ENCODE assay signal across 14 cellular contexts in genomic region chr13:94886191-94886590, GRCh38.
DNase-seq lines count a peak whose midpoint lies in the region; ATAC-seq and TF ChIP-seq lines count a peak whose summit lies in the region.
"Had no signal": no experiment of that assay in that cellular context is flagged by ENCODE, and none has a peak within 500 bp of the region (broad histone marks: within the 10 kb centered on the region; RNA-seq: fewer than 3 reads in every experiment).

No MANE protein-coding gene starts in this region.

- no peak for TF ChIP-seq EP300 in SK-N-SH (IDR thresholded peaks at IDR 0.05; ENCODE audit: borderline replicate concordance in 1 of 2, low read depth in 1 of 2, low read length in 1 of 2)

- H3K4me3 ChIP-seq in SK-N-SH (ENCODE audit: low read depth in 2 of 2, low read length in 1 of 2) (no peak overlapping the region), aorta (ENCODE audit: low read length in 2 of 2) (no peak overlapping the region)
- H3K4me3 ChIP-seq: PC-9, thoracic aorta had no signal

- peak overlapping the region in 1 of 2 experiments; percentile 39; a peak in 2 of 4 replicates for H3K27ac ChIP-seq in SK-N-SH (ENCODE audit: low read depth in 2 of 2, low read length in 1 of 2)
- H3K27ac ChIP-seq in aorta (ENCODE audit: low read depth in 1 of 2, low read length in 2 of 2), result no peak overlapping the region
- H3K27ac ChIP-seq: PC-9, thoracic aorta had no signal

- no peaks in the 10 kb centered on the region for H3K9me3 ChIP-seq in SK-N-SH
- no peaks in the 10 kb centered on the region for H3K9me3 ChIP-seq in aorta (ENCODE audit: control insufficient read depth, low read length)
- H3K9me3 ChIP-seq: thoracic aorta had no signal

- POLR2A ChIA-PET in SK-N-SH (lab: Yijun Ruan, JAX), result no interaction called here

- H3K27me3 ChIP-seq in SK-N-SH (ENCODE audit: insufficient read depth) (0 out of 2 replicates have a peak, but pooled peaks cover under 1% of the 10 kb centered on the region), aorta (ENCODE audit: control insufficient read depth in 1 of 2, insufficient read depth in 2 of 2, low read length in 1 of 2) (no peaks in the 10 kb centered on the region)

- H3K9ac ChIP-seq in SK-N-SH, result no peak overlapping the region

- DNase-seq in GM03348 (ENCODE audit: low spot score) (peak; percentile 46), SK-N-SH (no peak), fibroblast of peridontal ligament (ENCODE audit: extremely low read depth) (peak; percentile 2), stromal cell of bone marrow (ENCODE audit: low read depth) (peak; percentile 10), posterior cingulate gyrus (no peak), aorta (no peak)
- DNase-seq: CD4-positive, alpha-beta T cell; DND-41; NCI-H1105 treated with DMSO at 0.1 percent for 48 hours; NCI-H2171; PC-9 had no signal

- no peaks in the 10 kb centered on the region for H3K4me1 ChIP-seq in SK-N-SH (ENCODE audit: control insufficient read depth in 1 of 2, insufficient read depth in 2 of 2, low read depth in 1 of 2, low read length in 1 of 2)
- H3K4me1 ChIP-seq in aorta (ENCODE audit: control insufficient read depth in 1 of 2, insufficient read depth in 2 of 2, low read length in 2 of 2), result no peaks in the 10 kb centered on the region

- TF ChIP-seq RAD21 in SK-N-SH (IDR thresholded peaks at IDR 0.05; ENCODE audit: low read length), result no peak

- H3K36me3 ChIP-seq in SK-N-SH (replicated peaks in 1 of 2; ENCODE audit: control insufficient read depth in 1 of 2, insufficient read depth in 2 of 2, low read length in 1 of 2), result no peaks in the 10 kb centered on the region
- no peaks in the 10 kb centered on the region for H3K36me3 ChIP-seq in aorta (ENCODE audit: control insufficient read depth in 1 of 2, insufficient read depth in 2 of 2, low read length in 1 of 2)
- H3K36me3 ChIP-seq: thoracic aorta had no signal

- intact Hi-C loops in posterior cingulate gyrus (cut with DNase I) (no loop called here), aorta (cut with DNase I) (no loop called here)

- ATAC-seq in GM18868 (IDR thresholded peaks at IDR 0.05; ENCODE audit: unreplicated experiment) (no peak), GM19328 (IDR thresholded peaks at IDR 0.05; ENCODE audit: unreplicated experiment) (no peak), aorta (ENCODE audit: low FRiP score) (no peak)

- CTCF ChIA-PET in SK-N-SH (lab: Yijun Ruan, JAX), result no interaction called here

- no peak overlapping the region for H3K4me2 ChIP-seq in SK-N-SH
- H3K4me2 ChIP-seq: PC-9 had no signal

- TF ChIP-seq CTCF in SK-N-SH (IDR thresholded peaks at IDR 0.05), result no peak

- H4K20me1 ChIP-seq in SK-N-SH (ENCODE audit: insufficient read depth), result no peaks in the 10 kb centered on the region

- peak overlapping the region; percentile 27; the same call in 1 of the 2 replicates for H2AFZ ChIP-seq in SK-N-SH (ENCODE audit: low read depth)
- H2AFZ ChIP-seq: PC-9 had no signal

- 44% methylated on average over 2 of the region's 2 CpGs for WGBS in SK-N-SH (ENCODE audit: low lambda C conversion rate)
- 25 to 27% methylated on average over 2 of the region's 2 CpGs for WGBS in aorta, 2 donors

- peaks cover 16% of the 10 kb centered on the region for H3F3A ChIP-seq in SK-N-SH (replicated peaks; ENCODE audit: insufficient read depth)

- H3K9me2 ChIP-seq in SK-N-SH, result no peaks in the 10 kb centered on the region

- no peaks in the 10 kb centered on the region for H3K79me2 ChIP-seq in SK-N-SH (ENCODE audit: insufficient read depth)

TF ChIP-seq in SK-N-SH, 30 proteins besides CTCF, POLR2A, EP300 and RAD21:
- TF ChIP-seq NRF1 (IDR thresholded peaks at IDR 0.05; ENCODE audit: low read depth, low read length) (no peak), ELF1 (IDR thresholded peaks at IDR 0.05) (no peak), PBX3 (IDR thresholded peaks at IDR 0.05) (no peak), REST (IDR thresholded peaks at IDR 0.05; ENCODE audit: low read depth, low read length) (no peak), SIN3A (IDR thresholded peaks at IDR 0.05; ENCODE audit: borderline replicate concordance, low read depth, low read length) (no peak), GATA2 (CRISPR knock-in tag; IDR thresholded peaks at IDR 0.05) (no peak), CHD2 (IDR thresholded peaks at IDR 0.05; ENCODE audit: low read length, partially characterized antibody) (no peak), USF2 (IDR thresholded peaks at IDR 0.05; ENCODE audit: borderline replicate concordance, low read depth, low read length) (no peak), SMC3 (IDR thresholded peaks at IDR 0.05; ENCODE audit: low read depth, low read length) (no peak), ZBTB33 (IDR thresholded peaks at IDR 0.05; ENCODE audit: borderline replicate concordance, low read depth) (no peak), RCOR1 (IDR thresholded peaks at IDR 0.05; ENCODE audit: low read length) (no peak), YY1 (IDR thresholded peaks at IDR 0.05; ENCODE audit: low read depth) (no peak), IRF3 (IDR thresholded peaks at IDR 0.05; ENCODE audit: low read depth, low read length) (no peak), TEAD4 (IDR thresholded peaks at IDR 0.05; ENCODE audit: borderline replicate concordance, insufficient read depth) (no peak), TCF12 (IDR thresholded peaks at IDR 0.05) (no peak), RFX5 (IDR thresholded peaks at IDR 0.05; ENCODE audit: low read length) (no peak), RXRA (IDR thresholded peaks at IDR 0.05; ENCODE audit: borderline replicate concordance, low read depth) (no peak)

Comparison
In these comparisons a context has a peak if more than half of its experiments do, and no peak if none do; other contexts are left out.
1. DNase-seq: peak in GM03348 (single experiment), fibroblast of peridontal ligament (single experiment) and stromal cell of bone marrow (single experiment); none in SK-N-SH (single experiment), posterior cingulate gyrus (0 of 10) and aorta (0 of 2).